Comparison of ENCODE assay signal across 1 cellular context in the genomic region with DNA sequence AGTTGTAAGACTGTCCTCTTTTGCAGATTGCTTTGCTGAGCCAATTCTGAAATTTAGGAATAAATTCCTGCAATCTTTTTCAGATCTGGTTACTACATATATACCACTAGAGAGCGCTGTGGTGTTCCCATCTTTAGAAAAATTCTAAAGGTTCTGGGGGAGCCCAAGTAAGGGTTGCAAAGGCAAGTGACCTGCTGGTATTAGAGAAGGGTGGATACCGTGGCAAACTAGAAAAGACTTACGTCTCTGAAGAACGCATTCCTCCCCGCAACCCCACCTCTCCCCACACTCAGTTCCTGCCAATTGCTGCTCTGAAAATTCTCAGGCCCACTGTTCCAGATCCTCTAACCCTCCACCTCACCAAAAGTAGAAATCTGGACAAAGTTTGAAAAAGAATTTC.
TF ChIP-seq lines count a peak whose summit lies in the region.

No MANE protein-coding gene starts in this region.

TF ChIP-seq in HCT116, 20 proteins besides CTCF, POLR2A, EP300 and RAD21:
- no peak for TF ChIP-seq TCF7L2 (IDR thresholded peaks at IDR 0.05; ENCODE audit: borderline replicate concordance, extremely low read depth, insufficient read depth, insufficient read length)
- TF ChIP-seq, protein P1, sequence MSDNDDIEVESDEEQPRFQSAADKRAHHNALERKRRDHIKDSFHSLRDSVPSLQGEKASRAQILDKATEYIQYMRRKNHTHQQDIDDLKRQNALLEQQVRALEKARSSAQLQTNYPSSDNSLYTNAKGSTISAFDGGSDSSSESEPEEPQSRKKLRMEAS (IDR thresholded peaks at IDR 0.05): no peak
- no peak for TF ChIP-seq EZH2phosphoT487 (IDR thresholded peaks at IDR 0.05; ENCODE audit: borderline replicate concordance)
- TF ChIP-seq ELF1 (IDR thresholded peaks at IDR 0.05; ENCODE audit: borderline replicate concordance, low read depth): no peak
- no peak for TF ChIP-seq EZH2 (IDR thresholded peaks at IDR 0.05)
- TF ChIP-seq YY1 (IDR thresholded peaks at IDR 0.05; ENCODE audit: extremely low read depth, insufficient replicate concordance, low read depth, low read length): no peak
- no peak for TF ChIP-seq SIN3A (IDR thresholded peaks at IDR 0.05; ENCODE audit: low read depth)
- no peak for TF ChIP-seq JUND (IDR thresholded peaks at IDR 0.05)
- TF ChIP-seq CBX3 (IDR thresholded peaks at IDR 0.05; ENCODE audit: low read depth): no peak
- TF ChIP-seq ZNF274 (IDR thresholded peaks at IDR 0.05; ENCODE audit: low read depth, low read length): no peak
- no peak for TF ChIP-seq SRF (IDR thresholded peaks at IDR 0.05; ENCODE audit: low read depth)
- no peak for TF ChIP-seq CEBPB (IDR thresholded peaks at IDR 0.05; ENCODE audit: low read depth)
- TF ChIP-seq, protein P2, sequence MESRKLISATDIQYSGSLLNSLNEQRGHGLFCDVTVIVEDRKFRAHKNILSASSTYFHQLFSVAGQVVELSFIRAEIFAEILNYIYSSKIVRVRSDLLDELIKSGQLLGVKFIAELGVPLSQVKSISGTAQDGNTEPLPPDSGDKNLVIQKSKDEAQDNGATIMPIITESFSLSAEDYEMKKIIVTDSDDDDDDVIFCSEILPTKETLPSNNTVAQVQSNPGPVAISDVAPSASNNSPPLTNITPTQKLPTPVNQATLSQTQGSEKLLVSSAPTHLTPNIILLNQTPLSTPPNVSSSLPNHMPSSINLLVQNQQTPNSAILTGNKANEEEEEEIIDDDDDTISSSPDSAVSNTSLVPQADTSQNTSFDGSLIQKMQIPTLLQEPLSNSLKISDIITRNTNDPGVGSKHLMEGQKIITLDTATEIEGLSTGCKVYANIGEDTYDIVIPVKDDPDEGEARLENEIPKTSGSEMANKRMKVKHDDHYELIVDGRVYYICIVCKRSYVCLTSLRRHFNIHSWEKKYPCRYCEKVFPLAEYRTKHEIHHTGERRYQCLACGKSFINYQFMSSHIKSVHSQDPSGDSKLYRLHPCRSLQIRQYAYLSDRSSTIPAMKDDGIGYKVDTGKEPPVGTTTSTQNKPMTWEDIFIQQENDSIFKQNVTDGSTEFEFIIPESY (IDR thresholded peaks at IDR 0.05; ENCODE audit: extremely low read depth, insufficient replicate concordance, low read length): no peak
